2 cellular contexts compared by ENCODE assay signal in genomic region chr17:42522263-42522790, GRCh38.
TF ChIP-seq lines count a peak whose summit lies in the region.

No MANE protein-coding gene starts in this region.

TF ChIP-seq in A549, 52 proteins besides CTCF, POLR2A, EP300 and RAD21:
- TF ChIP-seq MAX (IDR thresholded peaks at IDR 0.05) (no peak), MAZ (IDR thresholded peaks at IDR 0.05; ENCODE audit: borderline replicate concordance, low read depth, low read length) (no peak), RNF2 (IDR thresholded peaks at IDR 0.05; ENCODE audit: borderline replicate concordance, low read depth) (no peak), REST (IDR thresholded peaks at IDR 0.05) (no peak), KDM1A (IDR thresholded peaks at IDR 0.05; ENCODE audit: low read depth) (no peak), EHMT2 (IDR thresholded peaks at IDR 0.05; ENCODE audit: low read depth) (no peak), ESRRA (IDR thresholded peaks at IDR 0.05; ENCODE audit: borderline replicate concordance, low read length) (no peak), HMGXB4 (CRISPR knock-in tag; IDR thresholded peaks at IDR 0.05; ENCODE audit: borderline replicate concordance) (no peak), MYC (IDR thresholded peaks at IDR 0.05; ENCODE audit: borderline replicate concordance, low read length) (no peak), PBX3 (IDR thresholded peaks at IDR 0.05) (no peak), FOXS1 (CRISPR knock-in tag; IDR thresholded peaks at IDR 0.05) (no peak)

TF ChIP-seq in K562, 482 proteins besides CTCF, POLR2A, EP300 and RAD21:
- TF ChIP-seq HOXB6 (CRISPR knock-in tag; IDR thresholded peaks at IDR 0.05; ENCODE audit: borderline replicate concordance): no peak
- 0 out of 2 replicates have a peak, but pooled peaks have one; percentile 13 for TF ChIP-seq POLR2G (IDR thresholded peaks at IDR 0.05; ENCODE audit: low read depth, low read length)
